15 cellular contexts compared by ENCODE assay signal in genomic region chr19:57512845-57513244, GRCh38. TPM values are rescaled to one million over a fixed set of nuclear protein-coding genes. Genes with fewer than 3 reads are reported as not detected.
A peak's percentile ranks its signal among the peaks of the same experiment; 100 is the strongest.
DNase-seq lines count a peak whose midpoint lies in the region; ATAC-seq and TF ChIP-seq lines count a peak whose summit lies in the region.
"Had no signal": no experiment of that assay in that cellular context is flagged by ENCODE, and none has a peak within 500 bp of the region (broad histone marks: within the 10 kb centered on the region; RNA-seq: fewer than 3 reads in every experiment).

No MANE protein-coding gene starts in this region.

- no peak overlapping the region for H3K18ac ChIP-seq in mesenchymal stem cell (ENCODE audit: low read depth in 1 of 2, low read length in 2 of 2)

- no peaks in the 10 kb centered on the region for H3K79me1 ChIP-seq in mesenchymal stem cell (replicated peaks; ENCODE audit: low read length, poor library complexity, severe bottlenecking)

- peaks cover 3% of the 10 kb centered on the region for H3K36me3 Mint-ChIP-seq in effector memory CD8-positive, alpha-beta T cell (ENCODE audit: insufficient read depth)

- 92 to 94% methylated on average over 6 of the region's 6 CpGs for WGBS in GM23248 (ENCODE audit: low coverage in 1 of 2, low lambda C conversion rate in 2 of 2, missing lambda C conversion rate in 2 of 2), 2 experiments
- WGBS in mesenchymal stem cell, result 98% methylated on average over 6 of the region's 6 CpGs

- H3K9ac ChIP-seq in GM23248 (no peak overlapping the region), mesenchymal stem cell (ENCODE audit: low read length) (no peak overlapping the region)

- no peaks in the 10 kb centered on the region for H3K9me3 ChIP-seq in GM23248 (ENCODE audit: low read depth)
- H3K9me3 ChIP-seq in mesenchymal stem cell (ENCODE audit: control insufficient read depth, low read length), result peaks cover 82% of the 10 kb centered on the region

- H3K4me1 Mint-ChIP-seq in effector memory CD8-positive, alpha-beta T cell (ENCODE audit: low read depth in 2 of 2), result no peaks in the 10 kb centered on the region

- H3K27me3 ChIP-seq in GM23248 (replicated peaks; ENCODE audit: insufficient read depth) (no peaks in the 10 kb centered on the region), mesenchymal stem cell (ENCODE audit: control insufficient read depth in 1 of 2, insufficient read depth in 1 of 2, low read length in 2 of 2) (no peaks in the 10 kb centered on the region)
- H3K27me3 ChIP-seq: cardiac muscle cell, heart right ventricle, tibial nerve had no signal

- H3K27me3 Mint-ChIP-seq in effector memory CD8-positive, alpha-beta T cell, result no peaks in the 10 kb centered on the region
- H3K27me3 Mint-ChIP-seq: naive thymus-derived CD8-positive, alpha-beta T cell had no signal

- peaks cover 17% of the 10 kb centered on the region for H3F3A ChIP-seq in GM23248 (ENCODE audit: insufficient read depth)

- no peak overlapping the region for H2BK12ac ChIP-seq in mesenchymal stem cell (ENCODE audit: low read length in 2 of 2)

- no peak overlapping the region for H2AK5ac ChIP-seq in mesenchymal stem cell (ENCODE audit: low read length, severe bottlenecking)

- H3K4me3 Mint-ChIP-seq in effector memory CD8-positive, alpha-beta T cell, result no peak overlapping the region
- H3K4me3 Mint-ChIP-seq: naive thymus-derived CD8-positive, alpha-beta T cell had no signal

- DNase-seq in GM23248 (peak; percentile 23), NAMALWA (ENCODE audit: low spot score) (peak; percentile 7), astrocyte of the spinal cord (ENCODE audit: low read depth, low spot score) (peak; percentile 43), mesenchymal stem cell (peak; percentile 39)
- no peak for DNase-seq in effector memory CD8-positive, alpha-beta T cell
- DNase-seq: activated CD8-positive, alpha-beta memory T cell treated with anti-CD3 and anti-CD28 coated beads, Interleukin-2, amount 50 U/mL, for 4 hours; activated naive CD4-positive, alpha-beta T cell treated with Interleukin-2 at 50 U/mL for 16 hours; heart right ventricle had no signal

- no peak overlapping the region for H3K4ac ChIP-seq in mesenchymal stem cell (ENCODE audit: low read depth in 1 of 2, low read length in 2 of 2)

- no peak for ATAC-seq in effector memory CD8-positive, alpha-beta T cell (replicated peaks)
- ATAC-seq in HG02678 (IDR thresholded peaks at IDR 0.05; ENCODE audit: unreplicated experiment) (no peak), GM18511 (IDR thresholded peaks at IDR 0.05; ENCODE audit: unreplicated experiment) (no peak)
- ATAC-seq: heart right ventricle; naive thymus-derived CD8-positive, alpha-beta T cell had no signal

- H3K14ac ChIP-seq in mesenchymal stem cell (ENCODE audit: low read length in 2 of 2), result no peak overlapping the region

- H4K8ac ChIP-seq in mesenchymal stem cell (ENCODE audit: low read length), result no peak overlapping the region

- H3K23ac ChIP-seq in mesenchymal stem cell (ENCODE audit: low read length in 2 of 2), result no peak overlapping the region

- H2AFZ ChIP-seq in GM23248, result no peak overlapping the region
- no peak overlapping the region for H2AFZ ChIP-seq in mesenchymal stem cell (ENCODE audit: low read depth, low read length)

- H3K4me3 ChIP-seq in GM23248 (no peak overlapping the region), astrocyte of the spinal cord (ENCODE audit: low read depth, low read length) (no peak overlapping the region), mesenchymal stem cell (ENCODE audit: insufficient read depth in 1 of 2, low read depth in 1 of 2, low read length in 2 of 2) (no peak overlapping the region)
- H3K4me3 ChIP-seq: cardiac muscle cell, heart right ventricle, SK-N-MC, tibial nerve had no signal

- H3K9me3 Mint-ChIP-seq in effector memory CD8-positive, alpha-beta T cell, result peaks cover 10 to 24% of the 10 kb centered on the region in 2 donors

- no peak overlapping the region for H3K4me2 ChIP-seq in GM23248 (ENCODE audit: unreplicated experiment)
- H3K4me2 ChIP-seq in mesenchymal stem cell (ENCODE audit: low read length, poor library complexity, severe bottlenecking), result no peak overlapping the region

- no peak overlapping the region for H4K91ac ChIP-seq in mesenchymal stem cell (ENCODE audit: low read length)

- no peaks in the 10 kb centered on the region for H3K79me2 ChIP-seq in GM23248 (ENCODE audit: insufficient read depth)

- H3K4me1 ChIP-seq in GM23248 (ENCODE audit: insufficient read depth) (no peaks in the 10 kb centered on the region), mesenchymal stem cell (ENCODE audit: control insufficient read depth, insufficient read depth, low read depth, low read length) (no peaks in the 10 kb centered on the region)
- H3K4me1 ChIP-seq: heart right ventricle, tibial nerve had no signal

- no peak for TF ChIP-seq CTCF in astrocyte of the spinal cord (IDR thresholded peaks at IDR 0.05; ENCODE audit: low read depth, low read length)

- no peak overlapping the region for H3K27ac Mint-ChIP-seq in effector memory CD8-positive, alpha-beta T cell
- H3K27ac Mint-ChIP-seq: naive thymus-derived CD8-positive, alpha-beta T cell had no signal

- no peak overlapping the region for H2BK5ac ChIP-seq in mesenchymal stem cell (ENCODE audit: low read depth, low read length, poor library complexity, severe bottlenecking)

- in situ Hi-C loops in GM23248 (cut with MboI), result no loop called here
- in situ Hi-C loops in astrocyte of the spinal cord (cut with HindIII; ENCODE audit: low sequenced_read_pairs), result no loop called here

- H2BK15ac ChIP-seq in mesenchymal stem cell (ENCODE audit: low read depth, poor library complexity, severe bottlenecking), result no peak overlapping the region

- peaks cover 67% of the 10 kb centered on the region for H3K36me3 ChIP-seq in GM23248 (ENCODE audit: low read depth)
- H3K36me3 ChIP-seq in mesenchymal stem cell (ENCODE audit: control insufficient read depth in 1 of 2, insufficient read depth in 2 of 2, low read depth in 1 of 2, low read length in 2 of 2), result peaks cover 14 to 80% of the 10 kb centered on the region in 2 experiments

- H4K20me1 ChIP-seq in GM23248 (ENCODE audit: insufficient read depth), result no peaks in the 10 kb centered on the region

- H3K27ac ChIP-seq in GM23248 (no peak overlapping the region), mesenchymal stem cell (ENCODE audit: low read length, poor library complexity, severe bottlenecking) (no peak overlapping the region)
- H3K27ac ChIP-seq: cardiac muscle cell, heart right ventricle, SK-N-MC, tibial nerve, VCaP had no signal

- H2BK120ac ChIP-seq in mesenchymal stem cell (ENCODE audit: low read depth, low read length), result no peak overlapping the region

- H3K9me2 ChIP-seq in GM23248 (ENCODE audit: insufficient read depth), result no peaks in the 10 kb centered on the region

RNA-seq across cellular contexts. Expression of gene ZNF773, which starts 13.1 kb away (rescaled TPM):
- total RNA-seq in GM23248 (2014; rRNA removed; shearing (Covaris generic)), result 33.7 and 41.0 TPM in 2 replicates
- polyA plus RNA-seq in GM23248 (2016; fragmentation: Nextera tagmentation; extraction: Ambion mirVana), result 18.6 and 22.2 TPM in 2 replicates
- polyA plus RNA-seq in mesenchymal stem cell (2013, experiment 1 of 2), result 5.2 TPM
- 4.7 TPM for polyA plus RNA-seq in mesenchymal stem cell (2013, experiment 2 of 2)

RNA-seq across cellular contexts. Expression of gene ZNF549, which starts 14.3 kb away (rescaled TPM):
- total RNA-seq in GM23248 (2014; rRNA removed; shearing (Covaris generic)), result 3.5 and 5.6 TPM in 2 replicates
- polyA plus RNA-seq in GM23248 (2016; fragmentation: Nextera tagmentation; extraction: Ambion mirVana), result 3.5 and 4.2 TPM in 2 replicates
- polyA plus RNA-seq in mesenchymal stem cell (2013, experiment 1 of 2), result 2.3 TPM
- 2.1 TPM for polyA plus RNA-seq in mesenchymal stem cell (2013, experiment 2 of 2)

RNA-seq across cellular contexts. Expression of gene ZNF419, which starts 25.3 kb away (rescaled TPM):
- 13.9 and 29.0 TPM in 2 replicates for total RNA-seq in GM23248 (2014; rRNA removed; shearing (Covaris generic))
- 7.5 and 8.7 TPM in 2 replicates for polyA plus RNA-seq in GM23248 (2016; fragmentation: Nextera tagmentation; extraction: Ambion mirVana)
- polyA plus RNA-seq in mesenchymal stem cell (2013, experiment 1 of 2), result 5.6 TPM
- 5.6 TPM for polyA plus RNA-seq in mesenchymal stem cell (2013, experiment 2 of 2)

RNA-seq across cellular contexts. Expression of gene ZNF772, which starts 35.5 kb away (rescaled TPM):
- total RNA-seq in GM23248 (2014; rRNA removed; shearing (Covaris generic)), result 13.6 and 13.7 TPM in 2 replicates
- 4.1 and 5.8 TPM in 2 replicates for polyA plus RNA-seq in GM23248 (2016; fragmentation: Nextera tagmentation; extraction: Ambion mirVana)
- polyA plus RNA-seq in mesenchymal stem cell (2013, experiment 1 of 2), result 4.6 TPM
- 4.5 TPM for polyA plus RNA-seq in mesenchymal stem cell (2013, experiment 2 of 2)

RNA-seq across cellular contexts. Expression of gene ZNF550, which starts 46.8 kb away (rescaled TPM):
- 7.3 and 12.0 TPM in 2 replicates for total RNA-seq in GM23248 (2014; rRNA removed; shearing (Covaris generic))
- 3.5 and 4.4 TPM in 2 replicates for polyA plus RNA-seq in GM23248 (2016; fragmentation: Nextera tagmentation; extraction: Ambion mirVana)
- 2.8 TPM for polyA plus RNA-seq in mesenchymal stem cell (2013, experiment 1 of 2)
- polyA plus RNA-seq in mesenchymal stem cell (2013, experiment 2 of 2), result 3.0 TPM

Comparison
In these comparisons a context has a peak if more than half of its experiments do, and no peak if none do; other contexts are left out.
1. DNase-seq: peak in GM23248 (single experiment), NAMALWA (single experiment), astrocyte of the spinal cord (single experiment) and mesenchymal stem cell (single experiment); none in effector memory CD8-positive, alpha-beta T cell (0 of 3).